ENCODE assay signal across 8 cellular contexts in genomic region chrX:49165901-49166881, GRCh38. TPM values are rescaled to one million over a fixed set of nuclear protein-coding genes. Genes with fewer than 3 reads are reported as not detected.
DNase-seq lines count a peak whose midpoint lies in the region; ATAC-seq, FAIRE-seq and TF ChIP-seq lines count a peak whose summit lies in the region.

No MANE protein-coding gene starts in this region.

- peak overlapping the region; percentile 67 to 96 (median 89) for H3K27ac ChIP-seq in BLaER1 treated with 17β-estradiol and CSF1 and Interleukin-3, amounts not matched to agents 10 nM and 100 nM

- H3K27me3 ChIP-seq in BLaER1 treated with 17β-estradiol and CSF1 and Interleukin-3, amounts not matched to agents 10 nM and 100 nM, result peaks cover 0 to 12% (median 2%) of the 10 kb centered on the region in 11 experiments; a peak in 10 of 22 replicates
- no peaks in the 10 kb centered on the region for H3K27me3 ChIP-seq in bronchial epithelial cell (ENCODE audit: control insufficient read depth, insufficient read depth, low read length)

- H4K20me1 ChIP-seq in BLaER1 treated with 17β-estradiol and CSF1 and Interleukin-3, amounts not matched to agents 10 nM and 100 nM, result no peaks in the 10 kb centered on the region; a peak in 1 of 22 replicates

- ATAC-seq in GM21717 (IDR thresholded peaks at IDR 0.05; ENCODE audit: unreplicated experiment) (peak; percentile 41), activated B cell treated with CpG ODN at 0.5 μM for 24 hours (ENCODE audit: low read depth) (peak; percentile 61)

- DNase-seq in NCI-H1436 (lab: John Stamatoyannopoulos, UW), result peak; percentile 88
- DNase-seq in activated B cell treated with CpG ODN at 0.5 μM for 24 hours, result peak; percentile 53
- peak; percentile 83 for DNase-seq in bronchial epithelial cell (ENCODE audit: low read depth)
- DNase-seq in stimulated activated CD4-positive, alpha-beta T cell treated with anti-CD3 and anti-CD28 coated beads, Interleukin-12 subunit alpha, Interleukin-12 subunit beta, amount 100 ng/mL, for 48 hours (ENCODE audit: low read depth in 2 of 3, low spot score in 1 of 3), result peak; percentile 51 to 68 (median 58)
- no peak for DNase-seq in GM12892 (ENCODE audit: insufficient read length)

- H3K9me3 Mint-ChIP-seq in activated B cell treated with CpG ODN at 0.5 μM for 24 hours, result no peaks in the 10 kb centered on the region

- TF ChIP-seq POLR2A in GM12892 (IDR thresholded peaks at IDR 0.05; ENCODE audit: low read depth, low read length), result no peak

- no peaks in the 10 kb centered on the region for H3K27me3 Mint-ChIP-seq in activated B cell treated with CpG ODN at 0.5 μM for 24 hours

- H3K36me3 Mint-ChIP-seq in activated B cell treated with CpG ODN at 0.5 μM for 24 hours (ENCODE audit: low read depth), result no peaks in the 10 kb centered on the region

- no peaks in the 10 kb centered on the region for H3K36me3 ChIP-seq in BLaER1 treated with 17β-estradiol and CSF1 and Interleukin-3, amounts not matched to agents 10 nM and 100 nM
- no peaks in the 10 kb centered on the region for H3K36me3 ChIP-seq in bronchial epithelial cell (ENCODE audit: control insufficient read depth, insufficient read depth, low read length)

- H3K9ac ChIP-seq in BLaER1 treated with 17β-estradiol and CSF1 and Interleukin-3, amounts not matched to agents 10 nM and 100 nM, result peak overlapping the region; percentile 70 to 87 (median 81)

- TF ChIP-seq CTCF in activated B cell treated with CpG ODN at 0.5 μM for 24 hours (IDR thresholded peaks at IDR 0.05) (no peak), bronchial epithelial cell (IDR thresholded peaks at IDR 0.05; ENCODE audit: insufficient read depth, low read length, severe bottlenecking) (peak; percentile 56)

- CTCF ChIA-PET in activated B cell treated with CpG ODN at 0.5 μM for 24 hours (lab: Charles Lee), result interaction anchor here (0.8 to 3.2 kb wide), 4 partner anchors 10 to 26 kb away, joined by 3 to 10 read pairs (median 6); no protein-coding TSS in a partner anchor

- H3K4me3 Mint-ChIP-seq in activated B cell treated with CpG ODN at 0.5 μM for 24 hours, result peak overlapping the region; percentile 74

- POLR2A ChIA-PET in activated B cell treated with CpG ODN at 0.5 μM for 24 hours (lab: Charles Lee), result interaction anchor here (0.5 to 4.6 kb wide), 21 partner anchors 11 to 1976 kb away, joined by 3 to 48 read pairs (median 4); partner anchors contain the start of genes CCDC22, GPKOW, GRIPAP1 and PPP1R3F

- H3K4me1 Mint-ChIP-seq in activated B cell treated with CpG ODN at 0.5 μM for 24 hours, result peaks cover 35% of the 10 kb centered on the region

- H3K4me1 ChIP-seq in BLaER1 treated with 17β-estradiol and CSF1 and Interleukin-3, amounts not matched to agents 10 nM and 100 nM, result peaks cover 39 to 63% (median 52%) of the 10 kb centered on the region in 10 experiments

- peak overlapping the region; percentile 68 to 89 (median 80) for H3K4me2 ChIP-seq in BLaER1 treated with 17β-estradiol and CSF1 and Interleukin-3, amounts not matched to agents 10 nM and 100 nM

- no peak for FAIRE-seq in bronchial epithelial cell (lab: Jason Lieb, UNC)
- peak; percentile 69 for FAIRE-seq in islet of Langerhans (lab: Jason Lieb, UNC)
- FAIRE-seq in GM12892 (lab: Jason Lieb, UNC), result no peak

- H3K9me3 ChIP-seq in BLaER1 treated with 17β-estradiol and CSF1 and Interleukin-3, amounts not matched to agents 10 nM and 100 nM (replicated peaks in 1 of 11), result peaks cover 0 to 19% (median 10%) of the 10 kb centered on the region in 11 experiments; a peak in 11 of 22 replicates

- peak overlapping the region; percentile 42 to 67 (median 54) for H3K4me3 ChIP-seq in BLaER1 treated with 17β-estradiol and CSF1 and Interleukin-3, amounts not matched to agents 10 nM and 100 nM
- H3K4me3 ChIP-seq in bronchial epithelial cell (ENCODE audit: low read depth, low read length), result peak overlapping the region; percentile 35

- intact Hi-C loops in activated B cell treated with CpG ODN at 0.5 μM for 24 hours (cut with micrococcal nuclease), result loop anchor here (1.0 to 10.0 kb wide), 5 partner anchors 10 to 103 kb away; partner anchors contain the start of genes PPP1R3F, PRICKLE3 and WDR45

- peak overlapping the region; percentile 94 for H3K27ac Mint-ChIP-seq in activated B cell treated with CpG ODN at 0.5 μM for 24 hours

RNA-seq across cellular contexts. Expression of gene MAGIX, which starts 3.6 kb away (rescaled TPM):
- total RNA-seq in activated B cell treated with CpG ODN at 0.5 μM for 24 hours (1.2 and 1.5 TPM in 2 replicates), bronchial epithelial cell (3.7 and 4.6 TPM in 2 replicates)
- polyA plus RNA-seq in GM12892 (2012; ENCODE audit: missing spikeins), result 0.19 TPM

RNA-seq across cellular contexts. Expression of gene PLP2, which starts 5.5 kb away (rescaled TPM):
- total RNA-seq in activated B cell treated with CpG ODN at 0.5 μM for 24 hours (97.2 and 111 TPM in 2 replicates), bronchial epithelial cell (16.8 and 20.4 TPM in 2 replicates)
- polyA plus RNA-seq in GM12892 (2012; ENCODE audit: missing spikeins), result 38.2 TPM

RNA-seq across cellular contexts. Expression of gene PRICKLE3, which starts 20.0 kb away (rescaled TPM):
- total RNA-seq in activated B cell treated with CpG ODN at 0.5 μM for 24 hours (11.8 and 13.8 TPM in 2 replicates), bronchial epithelial cell (12.1 and 13.4 TPM in 2 replicates)
- 9.1 TPM for polyA plus RNA-seq in GM12892 (2012; ENCODE audit: missing spikeins)

RNA-seq across cellular contexts. Expression of gene SYP, which starts 33.8 kb away (rescaled TPM):
- total RNA-seq in activated B cell treated with CpG ODN at 0.5 μM for 24 hours (0.82 and 1.6 TPM in 2 replicates), bronchial epithelial cell (under 0.01 TPM in 2 replicates)
- polyA plus RNA-seq in GM12892 (2012; ENCODE audit: missing spikeins), result 1.2 TPM

RNA-seq across cellular contexts. Expression of gene GPKOW, which starts 42.7 kb away (rescaled TPM):
- 18.7 and 19.6 TPM in 2 replicates for total RNA-seq in activated B cell treated with CpG ODN at 0.5 μM for 24 hours
- 22.6 and 31.4 TPM in 2 replicates for total RNA-seq in bronchial epithelial cell
- polyA plus RNA-seq in GM12892 (2012; ENCODE audit: missing spikeins), result 13.1 TPM
